ENCODE assay signal across 8 cellular contexts in the genomic region with DNA sequence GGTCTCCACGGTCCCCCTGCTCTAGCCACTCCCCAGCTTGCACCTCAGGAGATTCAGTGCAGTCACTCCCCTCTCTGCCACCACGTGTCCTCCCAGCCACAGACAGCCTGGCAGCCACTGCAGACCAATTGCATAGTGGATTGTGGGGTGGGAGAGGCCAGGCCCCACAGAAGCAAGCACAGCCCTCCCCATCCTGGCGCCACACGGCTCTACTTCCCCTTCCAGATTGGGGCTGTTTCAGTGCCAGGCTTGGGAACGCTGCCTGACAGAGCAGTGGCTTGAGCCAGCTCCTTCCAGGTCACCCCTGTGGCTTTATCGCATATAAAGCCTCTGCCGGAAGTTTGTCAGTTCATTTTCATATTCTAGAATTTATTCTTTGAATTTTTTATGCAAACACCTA.
DNase-seq lines count a peak whose midpoint lies in the region; ATAC-seq, FAIRE-seq and TF ChIP-seq lines count a peak whose summit lies in the region.

No MANE protein-coding gene starts in this region.

- no peak for TF ChIP-seq RAD21 in H1 (IDR thresholded peaks at IDR 0.05 in 1 of 2, conservative IDR thresholded peaks at IDR 0.05 in 1 of 2; ENCODE audit: low read depth in 2 of 2, low read length in 2 of 2)

- H3K36me3 Mint-ChIP-seq in activated T-cell treated with anti-CD3 and anti-CD28 coated beads, Interleukin-2, amount 50 U/mL, for 24 hours (ENCODE audit: low read depth) = no peaks in the 10 kb centered on the region
- no peaks in the 10 kb centered on the region for H3K36me3 Mint-ChIP-seq in activated T-cell treated with anti-CD3 and anti-CD28 coated beads, Interleukin-2, amount 50 U/mL, for 72 hours (ENCODE audit: insufficient read depth in 2 of 2)

- no peaks in the 10 kb centered on the region; the same call in 1 of the 2 replicates for H3K23me2 ChIP-seq in H1 (ENCODE audit: low read depth, low read length)

- H3K9me3 ChIP-seq in MG63 (no peaks in the 10 kb centered on the region), H1 (ENCODE audit: insufficient read depth in 2 of 2, low read depth in 1 of 2, low read length in 1 of 2) (no peaks in the 10 kb centered on the region), thoracic aorta (no peaks in the 10 kb centered on the region), A673 (ENCODE audit: low read depth, low read length, poor library complexity, severe bottlenecking) (no peaks in the 10 kb centered on the region)

- H3K4ac ChIP-seq in H1 (replicated peaks; ENCODE audit: insufficient read length, low read depth, low read length) = peak overlapping the region; percentile 84

- peak overlapping the region; percentile 77; the same call in 1 of the 2 replicates for H2BK12ac ChIP-seq in H1 (ENCODE audit: low read depth, low read length)

- no peak overlapping the region for H3K14ac ChIP-seq in H1 (ENCODE audit: insufficient read length)

- no TSS peak for BruUV-seq in A673 (replicated peaks; lab: Mats Ljungman, UMichigan)

- no peak overlapping the region for H4K8ac ChIP-seq in H1 (ENCODE audit: extremely low read depth, insufficient read depth, low read length)

- H2BK20ac ChIP-seq in H1 (ENCODE audit: low read length) = peak overlapping the region; percentile 77

- POLR2A ChIA-PET in H1 (lab: Charles Lee; ENCODE audit: partially characterized antibody) = interaction anchor here (1.1 to 1.6 kb wide), 2 partner anchors 11 to 18 kb away, joined by 4 to 8 read pairs; no protein-coding TSS in a partner anchor
- POLR2A ChIA-PET in A673 (lab: Charles Lee; ENCODE audit: low non-redundant PET) = no interaction called here

- no peak overlapping the region for H2AK5ac ChIP-seq in H1 (ENCODE audit: low read depth, low read length)

- H3K36me3 ChIP-seq in MG63 = no peaks in the 10 kb centered on the region
- H3K36me3 ChIP-seq in H1 (ENCODE audit: control insufficient read depth in 2 of 4, insufficient read depth in 4 of 4, low read length in 3 of 4) = no peaks in the 10 kb centered on the region
- no peaks in the 10 kb centered on the region for H3K36me3 ChIP-seq in thoracic aorta
- H3K36me3 ChIP-seq in A673 (ENCODE audit: insufficient read depth, low read length, poor library complexity, severe bottlenecking) = no peaks in the 10 kb centered on the region

- H4K91ac ChIP-seq in H1 (replicated peaks; ENCODE audit: insufficient read length, low read length) = peak overlapping the region; percentile 50

- H3K4me3 ChIP-seq in MG63 = no peak overlapping the region
- H3K4me3 ChIP-seq in H1 (ENCODE audit: extremely low read depth in 1 of 4, insufficient read depth in 2 of 4, low read depth in 3 of 4, low read length in 4 of 4) = no peak overlapping the region
- H3K4me3 ChIP-seq in thoracic aorta = peak overlapping the region; percentile 37
- H3K4me3 ChIP-seq in A673 (ENCODE audit: low read depth, low read length, poor library complexity, severe bottlenecking) = no peak overlapping the region

- ATAC-seq in activated T-cell treated with anti-CD3 and anti-CD28 coated beads, Interleukin-2, amount 50 U/mL, for 72 hours (replicated peaks in 1 of 2) = no peak
- peak; percentile 26 for ATAC-seq in thoracic aorta (ENCODE audit: insufficient number of reproducible peaks, low FRiP score, low read depth)

- H3K18ac ChIP-seq in H1 (ENCODE audit: extremely low read depth, low read length) = peak overlapping the region; percentile 9; the same call in 1 of the 2 replicates

- no peak for FAIRE-seq in H1 (lab: Jason Lieb, UNC)
- FAIRE-seq in RCC 7860 (lab: Jason Lieb, UNC) = no peak

- H3K27me3 ChIP-seq in MG63 = peaks cover 7% of the 10 kb centered on the region; the same call in 1 of the 2 replicates
- no peaks in the 10 kb centered on the region for H3K27me3 ChIP-seq in H1 (replicated peaks in 1 of 4; ENCODE audit: control insufficient read depth in 3 of 4, extremely low read depth in 1 of 4, insufficient read depth in 3 of 4, low read length in 3 of 4)
- H3K27me3 ChIP-seq in thoracic aorta (replicated peaks; ENCODE audit: insufficient read depth) = no peaks in the 10 kb centered on the region
- H3K27me3 ChIP-seq in A673 (replicated peaks; ENCODE audit: insufficient read depth, low read depth, low read length, poor library complexity) = peaks cover 4% of the 10 kb centered on the region

- H2BK120ac ChIP-seq in H1 (replicated peaks; ENCODE audit: low read depth, low read length) = no peak overlapping the region

- no peaks in the 10 kb centered on the region for H3K79me1 ChIP-seq in H1 (ENCODE audit: low read depth, low read length)

- no peak for TF ChIP-seq POLR2A in H1 (IDR thresholded peaks at IDR 0.05; ENCODE audit: control extremely low read depth in 1 of 2, low read depth in 2 of 2, low read length in 2 of 2)

- H4K5ac ChIP-seq in H1 (ENCODE audit: insufficient read length, low read depth, low read length) = no peak overlapping the region

- TF ChIP-seq CTCF in H1 (IDR thresholded peaks at IDR 0.05; ENCODE audit: control extremely low read depth in 1 of 3, insufficient read depth in 1 of 3, low read depth in 1 of 3, low read length in 3 of 3) (no peak), thoracic aorta (IDR thresholded peaks at IDR 0.05) (no peak), A673 (conservative IDR thresholded peaks at IDR 0.05; ENCODE audit: low read depth, low read length) (no peak)

- peaks cover 0 to 26% (median 21%) of the 10 kb centered on the region in 4 experiments; a peak in 6 of 7 replicates for H3K4me1 ChIP-seq in H1 (replicated peaks in 1 of 4; ENCODE audit: control insufficient read depth in 3 of 4, insufficient read depth in 4 of 4, low read length in 3 of 4)
- peaks cover 11 to 21% of the 10 kb centered on the region in 2 donors for H3K4me1 ChIP-seq in thoracic aorta (ENCODE audit: control insufficient read depth in 1 of 2, low read depth in 2 of 2)
- no peaks in the 10 kb centered on the region for H3K4me1 ChIP-seq in A673 (ENCODE audit: insufficient read depth, low read length, poor library complexity, severe bottlenecking)

- no peak overlapping the region for H3K9ac ChIP-seq in H1 (replicated peaks in 1 of 4; ENCODE audit: extremely low read depth in 1 of 4, low read depth in 3 of 4, low read length in 3 of 4)

- H4K20me1 ChIP-seq in H1 (replicated peaks in 1 of 2; ENCODE audit: control insufficient read depth in 1 of 2, insufficient read depth in 2 of 2, low read length in 2 of 2) = no peaks in the 10 kb centered on the region

- CTCF ChIA-PET in H1 (lab: Charles Lee; ENCODE audit: partially characterized antibody) = interaction anchor here (0.6 to 9.8 kb wide), 27 partner anchors 9 to 636 kb away, joined by 3 to 114 read pairs (median 5); a partner anchor contains a TSS
- CTCF ChIA-PET in A673 (lab: Charles Lee) = interaction anchor here (0.6 to 1.7 kb wide), 3 partner anchors 11 to 365 kb away, joined by 3 to 9 read pairs (median 4); no protein-coding TSS in a partner anchor

- H3K9me3 Mint-ChIP-seq in activated T-cell treated with anti-CD3 and anti-CD28 coated beads, Interleukin-2, amount 50 U/mL, for 24 hours = no peaks in the 10 kb centered on the region
- H3K9me3 Mint-ChIP-seq in activated T-cell treated with anti-CD3 and anti-CD28 coated beads, Interleukin-2, amount 50 U/mL, for 72 hours = no peaks in the 10 kb centered on the region

- H3K4me3 Mint-ChIP-seq in activated T-cell treated with anti-CD3 and anti-CD28 coated beads, Interleukin-2, amount 50 U/mL, for 24 hours = peak overlapping the region; percentile 11
- H3K4me3 Mint-ChIP-seq in activated T-cell treated with anti-CD3 and anti-CD28 coated beads, Interleukin-2, amount 50 U/mL, for 72 hours = peak overlapping the region in 1 of 2 donors; percentile 42

- no peak overlapping the region for H3K56ac ChIP-seq in H1 (replicated peaks; ENCODE audit: insufficient read length, low read depth, low read length)

- WGBS in H1 (ENCODE audit: extremely low coverage in 1 of 2, insufficient coverage in 1 of 2, insufficient read length in 1 of 2, insufficient replicate concordance in 2 of 2, low coverage in 1 of 2, low lambda C conversion rate in 2 of 2, missing lambda C conversion rate in 1 of 2), 2 experiments = 77% methylated on average over 7 of the region's 7 CpGs; no CpG with 5 or more reads in 1 of the 2 experiments

- H3K27me3 Mint-ChIP-seq in activated T-cell treated with anti-CD3 and anti-CD28 coated beads, Interleukin-2, amount 50 U/mL, for 24 hours = peaks cover 37% of the 10 kb centered on the region
- H3K27me3 Mint-ChIP-seq in activated T-cell treated with anti-CD3 and anti-CD28 coated beads, Interleukin-2, amount 50 U/mL, for 72 hours (ENCODE audit: low read depth) = peaks cover 26% of the 10 kb centered on the region

- peaks cover 36% of the 10 kb centered on the region for H3K4me1 Mint-ChIP-seq in activated T-cell treated with anti-CD3 and anti-CD28 coated beads, Interleukin-2, amount 50 U/mL, for 24 hours (ENCODE audit: low read depth)
- H3K4me1 Mint-ChIP-seq in activated T-cell treated with anti-CD3 and anti-CD28 coated beads, Interleukin-2, amount 50 U/mL, for 72 hours (ENCODE audit: low read depth) = peaks cover 22% of the 10 kb centered on the region

- H3K4me2 ChIP-seq in H1 (ENCODE audit: insufficient read depth in 1 of 2, low read depth in 2 of 2, low read length in 2 of 2) = no peak overlapping the region

- no peak overlapping the region for H2AFZ ChIP-seq in H1 (ENCODE audit: low read length)

- 0 out of 2 replicates have a peak overlapping the region, but pooled peaks have one; percentile 25 for H2BK15ac ChIP-seq in H1 (ENCODE audit: low read length)

- H3K27ac Mint-ChIP-seq in activated T-cell treated with anti-CD3 and anti-CD28 coated beads, Interleukin-2, amount 50 U/mL, for 24 hours = no peak overlapping the region
- no peak overlapping the region for H3K27ac Mint-ChIP-seq in activated T-cell treated with anti-CD3 and anti-CD28 coated beads, Interleukin-2, amount 50 U/mL, for 72 hours

- H3K79me2 ChIP-seq in H1 (ENCODE audit: control insufficient read depth in 1 of 2, insufficient read depth in 2 of 2, low read length in 2 of 2) = no peaks in the 10 kb centered on the region

- no peak overlapping the region for H3K23ac ChIP-seq in H1 (ENCODE audit: insufficient read length)

- intact Hi-C loops in A673 (cut with micrococcal nuclease; ENCODE audit: unreplicated experiment) = loop anchor here (10.0 kb wide), 1 partner anchor 366 kb away; no protein-coding TSS in a partner anchor

- no peak for TF ChIP-seq EP300 in H1 (IDR thresholded peaks at IDR 0.05; ENCODE audit: borderline replicate concordance in 1 of 2, low read depth in 2 of 2, low read length in 2 of 2)

- no peak for DNase-seq in activated T-cell treated with anti-CD3 and anti-CD28 coated beads, Interleukin-2, amount 50 U/mL, for 24 hours
- DNase-seq in activated T-cell treated with anti-CD3 and anti-CD28 coated beads, Interleukin-2, amount 50 U/mL, for 72 hours = no peak
- peak; percentile 69 for DNase-seq in MG63
- DNase-seq in H1 (ENCODE audit: low read depth in 1 of 2, low spot score in 2 of 2) = peak in 1 of 2 experiments; percentile 45
- no peak for DNase-seq in thoracic aorta (ENCODE audit: low spot score)
- no peak for DNase-seq in NCI-H345 (lab: John Stamatoyannopoulos, UW)
- no peak for DNase-seq in A673 (ENCODE audit: low spot score)
- no peak for DNase-seq in RCC 7860 (ENCODE audit: low spot score)

- H3K27ac ChIP-seq in H1 (ENCODE audit: low read depth, low read length) (no peak overlapping the region), thoracic aorta (peak overlapping the region; percentile 1 to 49), A673 (ENCODE audit: low read depth, low read length, poor library complexity, severe bottlenecking) (no peak overlapping the region)

- H2BK5ac ChIP-seq in H1 (ENCODE audit: low read depth, low read length) = peak overlapping the region; percentile 79; the same call in 1 of the 2 replicates

Comparison
In these comparisons a context has a peak if more than half of its experiments do, and no peak if none do; other contexts are left out.
1. H3K27ac ChIP-seq: peak in thoracic aorta (2 of 2); none in H1 (single experiment) and A673 (single experiment).